1 cellular context compared by ENCODE assay signal in the genomic region with DNA sequence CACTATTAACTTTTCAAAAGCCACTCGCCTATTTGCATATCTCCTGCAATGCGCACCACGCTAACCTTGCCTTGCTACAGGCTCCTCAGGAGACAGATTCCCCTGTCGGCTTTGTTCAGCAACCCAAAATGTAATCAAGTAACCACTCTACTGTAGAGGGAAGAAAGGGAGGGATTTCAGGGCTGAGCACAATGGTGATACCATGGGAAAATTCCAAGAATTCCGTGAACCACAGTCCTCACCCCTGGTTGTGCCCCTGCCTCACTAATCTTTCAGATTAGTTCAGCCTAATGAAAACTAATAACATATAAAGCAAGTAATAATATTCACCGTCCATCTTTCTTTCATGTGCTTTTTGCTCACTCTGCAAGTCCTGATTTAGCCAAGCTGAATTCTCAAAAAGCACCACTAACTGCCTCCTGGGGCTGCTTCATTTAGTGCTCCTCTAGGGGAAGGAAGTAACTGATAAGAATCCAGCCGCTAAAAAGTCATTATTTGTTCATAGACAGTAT.
TF ChIP-seq lines count a peak whose summit lies in the region.

No MANE protein-coding gene starts in this region.

TF ChIP-seq in H1, 55 proteins besides CTCF, POLR2A, EP300 and RAD21:
- TF ChIP-seq CBX8 (IDR thresholded peaks at IDR 0.05; ENCODE audit: borderline replicate concordance, low read depth, low read length) (no peak), CEBPB (IDR thresholded peaks at IDR 0.05; ENCODE audit: low read depth, low read length) (no peak), MAFK (IDR thresholded peaks at IDR 0.05; ENCODE audit: low read depth, low read length) (no peak), RXRA (IDR thresholded peaks at IDR 0.05; ENCODE audit: insufficient read depth, low read depth, low read length) (no peak), BACH1 (IDR thresholded peaks at IDR 0.05; ENCODE audit: low read length) (no peak), TEAD4 (IDR thresholded peaks at IDR 0.05; ENCODE audit: low read depth, low read length) (peak; percentile 99), FOSL1 (IDR thresholded peaks at IDR 0.05; ENCODE audit: insufficient read depth, low read depth, low read length) (no peak), SRF (IDR thresholded peaks at IDR 0.05; ENCODE audit: low read depth, low read length) (0 out of 2 replicates have a peak, but pooled peaks have one; percentile 4), SAP30 (IDR thresholded peaks at IDR 0.05; ENCODE audit: insufficient read depth, insufficient replicate concordance, low read length) (no peak), ASH2L (IDR thresholded peaks at IDR 0.05; ENCODE audit: low read length) (peak; percentile 26), TBP (IDR thresholded peaks at IDR 0.05; ENCODE audit: low read depth, low read length) (no peak; the same call in 1 of the 2 replicates), HDAC2 (IDR thresholded peaks at IDR 0.05; ENCODE audit: borderline replicate concordance in 1 of 2, low read depth in 2 of 2, low read length in 2 of 2) (peak; percentile 64 to 90; a peak in 2 of 4 replicates), ZNF274 (IDR thresholded peaks at IDR 0.05; ENCODE audit: borderline replicate concordance, extremely low read depth, low read length) (no peak), GABPA (IDR thresholded peaks at IDR 0.05; ENCODE audit: borderline replicate concordance, insufficient read depth, low read length) (no peak), SIN3A (conservative IDR thresholded peaks at IDR 0.05 in 1 of 2, IDR thresholded peaks at IDR 0.05 in 1 of 2; ENCODE audit: low read depth in 1 of 2, low read length in 2 of 2) (no peak), RNF2 (IDR thresholded peaks at IDR 0.05; ENCODE audit: borderline replicate concordance, low read depth, low read length, missing control alignments, poor library complexity, severe bottlenecking) (no peak), BCL11A (IDR thresholded peaks at IDR 0.05; ENCODE audit: low read depth in 2 of 2, low read length in 2 of 2) (peak in 1 of 2 experiments; percentile 42), RBBP5 (IDR thresholded peaks at IDR 0.05; ENCODE audit: borderline replicate concordance, low read depth, low read length) (peak; percentile 50; the same call in 1 of the 2 replicates), TAF1 (IDR thresholded peaks at IDR 0.05; ENCODE audit: low read depth, low read length) (peak; percentile 61; the same call in 1 of the 2 replicates), CHD1 (IDR thresholded peaks at IDR 0.05; ENCODE audit: low read depth, low read length) (no peak), SP1 (IDR thresholded peaks at IDR 0.05; ENCODE audit: low read depth, low read length) (peak; percentile 80), TCF12 (IDR thresholded peaks at IDR 0.05; ENCODE audit: low read depth, low read length) (0 out of 2 replicates have a peak, but pooled peaks have one; percentile 58), NANOG (IDR thresholded peaks at IDR 0.05; ENCODE audit: insufficient read depth, low read depth, low read length, poor library complexity, severe bottlenecking) (peak; percentile 27), YY1 (IDR thresholded peaks at IDR 0.05; ENCODE audit: low read depth, low read length) (peak; percentile 66), SP4 (IDR thresholded peaks at IDR 0.05; ENCODE audit: low read length) (no peak; the same call in 1 of the 2 replicates), TAF7 (optimal IDR thresholded peaks at IDR 0.05; ENCODE audit: borderline replicate concordance, low read depth, low read length) (no peak), CHD2 (IDR thresholded peaks at IDR 0.05; ENCODE audit: low read length) (no peak)
- TF ChIP-seq, protein P1, sequence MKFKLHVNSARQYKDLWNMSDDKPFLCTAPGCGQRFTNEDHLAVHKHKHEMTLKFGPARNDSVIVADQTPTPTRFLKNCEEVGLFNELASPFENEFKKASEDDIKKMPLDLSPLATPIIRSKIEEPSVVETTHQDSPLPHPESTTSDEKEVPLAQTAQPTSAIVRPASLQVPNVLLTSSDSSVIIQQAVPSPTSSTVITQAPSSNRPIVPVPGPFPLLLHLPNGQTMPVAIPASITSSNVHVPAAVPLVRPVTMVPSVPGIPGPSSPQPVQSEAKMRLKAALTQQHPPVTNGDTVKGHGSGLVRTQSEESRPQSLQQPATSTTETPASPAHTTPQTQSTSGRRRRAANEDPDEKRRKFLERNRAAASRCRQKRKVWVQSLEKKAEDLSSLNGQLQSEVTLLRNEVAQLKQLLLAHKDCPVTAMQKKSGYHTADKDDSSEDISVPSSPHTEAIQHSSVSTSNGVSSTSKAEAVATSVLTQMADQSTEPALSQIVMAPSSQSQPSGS (IDR thresholded peaks at IDR 0.05; ENCODE audit: low read length): peak; percentile 63; the same call in 1 of the 2 replicates
- TF ChIP-seq, protein P2, sequence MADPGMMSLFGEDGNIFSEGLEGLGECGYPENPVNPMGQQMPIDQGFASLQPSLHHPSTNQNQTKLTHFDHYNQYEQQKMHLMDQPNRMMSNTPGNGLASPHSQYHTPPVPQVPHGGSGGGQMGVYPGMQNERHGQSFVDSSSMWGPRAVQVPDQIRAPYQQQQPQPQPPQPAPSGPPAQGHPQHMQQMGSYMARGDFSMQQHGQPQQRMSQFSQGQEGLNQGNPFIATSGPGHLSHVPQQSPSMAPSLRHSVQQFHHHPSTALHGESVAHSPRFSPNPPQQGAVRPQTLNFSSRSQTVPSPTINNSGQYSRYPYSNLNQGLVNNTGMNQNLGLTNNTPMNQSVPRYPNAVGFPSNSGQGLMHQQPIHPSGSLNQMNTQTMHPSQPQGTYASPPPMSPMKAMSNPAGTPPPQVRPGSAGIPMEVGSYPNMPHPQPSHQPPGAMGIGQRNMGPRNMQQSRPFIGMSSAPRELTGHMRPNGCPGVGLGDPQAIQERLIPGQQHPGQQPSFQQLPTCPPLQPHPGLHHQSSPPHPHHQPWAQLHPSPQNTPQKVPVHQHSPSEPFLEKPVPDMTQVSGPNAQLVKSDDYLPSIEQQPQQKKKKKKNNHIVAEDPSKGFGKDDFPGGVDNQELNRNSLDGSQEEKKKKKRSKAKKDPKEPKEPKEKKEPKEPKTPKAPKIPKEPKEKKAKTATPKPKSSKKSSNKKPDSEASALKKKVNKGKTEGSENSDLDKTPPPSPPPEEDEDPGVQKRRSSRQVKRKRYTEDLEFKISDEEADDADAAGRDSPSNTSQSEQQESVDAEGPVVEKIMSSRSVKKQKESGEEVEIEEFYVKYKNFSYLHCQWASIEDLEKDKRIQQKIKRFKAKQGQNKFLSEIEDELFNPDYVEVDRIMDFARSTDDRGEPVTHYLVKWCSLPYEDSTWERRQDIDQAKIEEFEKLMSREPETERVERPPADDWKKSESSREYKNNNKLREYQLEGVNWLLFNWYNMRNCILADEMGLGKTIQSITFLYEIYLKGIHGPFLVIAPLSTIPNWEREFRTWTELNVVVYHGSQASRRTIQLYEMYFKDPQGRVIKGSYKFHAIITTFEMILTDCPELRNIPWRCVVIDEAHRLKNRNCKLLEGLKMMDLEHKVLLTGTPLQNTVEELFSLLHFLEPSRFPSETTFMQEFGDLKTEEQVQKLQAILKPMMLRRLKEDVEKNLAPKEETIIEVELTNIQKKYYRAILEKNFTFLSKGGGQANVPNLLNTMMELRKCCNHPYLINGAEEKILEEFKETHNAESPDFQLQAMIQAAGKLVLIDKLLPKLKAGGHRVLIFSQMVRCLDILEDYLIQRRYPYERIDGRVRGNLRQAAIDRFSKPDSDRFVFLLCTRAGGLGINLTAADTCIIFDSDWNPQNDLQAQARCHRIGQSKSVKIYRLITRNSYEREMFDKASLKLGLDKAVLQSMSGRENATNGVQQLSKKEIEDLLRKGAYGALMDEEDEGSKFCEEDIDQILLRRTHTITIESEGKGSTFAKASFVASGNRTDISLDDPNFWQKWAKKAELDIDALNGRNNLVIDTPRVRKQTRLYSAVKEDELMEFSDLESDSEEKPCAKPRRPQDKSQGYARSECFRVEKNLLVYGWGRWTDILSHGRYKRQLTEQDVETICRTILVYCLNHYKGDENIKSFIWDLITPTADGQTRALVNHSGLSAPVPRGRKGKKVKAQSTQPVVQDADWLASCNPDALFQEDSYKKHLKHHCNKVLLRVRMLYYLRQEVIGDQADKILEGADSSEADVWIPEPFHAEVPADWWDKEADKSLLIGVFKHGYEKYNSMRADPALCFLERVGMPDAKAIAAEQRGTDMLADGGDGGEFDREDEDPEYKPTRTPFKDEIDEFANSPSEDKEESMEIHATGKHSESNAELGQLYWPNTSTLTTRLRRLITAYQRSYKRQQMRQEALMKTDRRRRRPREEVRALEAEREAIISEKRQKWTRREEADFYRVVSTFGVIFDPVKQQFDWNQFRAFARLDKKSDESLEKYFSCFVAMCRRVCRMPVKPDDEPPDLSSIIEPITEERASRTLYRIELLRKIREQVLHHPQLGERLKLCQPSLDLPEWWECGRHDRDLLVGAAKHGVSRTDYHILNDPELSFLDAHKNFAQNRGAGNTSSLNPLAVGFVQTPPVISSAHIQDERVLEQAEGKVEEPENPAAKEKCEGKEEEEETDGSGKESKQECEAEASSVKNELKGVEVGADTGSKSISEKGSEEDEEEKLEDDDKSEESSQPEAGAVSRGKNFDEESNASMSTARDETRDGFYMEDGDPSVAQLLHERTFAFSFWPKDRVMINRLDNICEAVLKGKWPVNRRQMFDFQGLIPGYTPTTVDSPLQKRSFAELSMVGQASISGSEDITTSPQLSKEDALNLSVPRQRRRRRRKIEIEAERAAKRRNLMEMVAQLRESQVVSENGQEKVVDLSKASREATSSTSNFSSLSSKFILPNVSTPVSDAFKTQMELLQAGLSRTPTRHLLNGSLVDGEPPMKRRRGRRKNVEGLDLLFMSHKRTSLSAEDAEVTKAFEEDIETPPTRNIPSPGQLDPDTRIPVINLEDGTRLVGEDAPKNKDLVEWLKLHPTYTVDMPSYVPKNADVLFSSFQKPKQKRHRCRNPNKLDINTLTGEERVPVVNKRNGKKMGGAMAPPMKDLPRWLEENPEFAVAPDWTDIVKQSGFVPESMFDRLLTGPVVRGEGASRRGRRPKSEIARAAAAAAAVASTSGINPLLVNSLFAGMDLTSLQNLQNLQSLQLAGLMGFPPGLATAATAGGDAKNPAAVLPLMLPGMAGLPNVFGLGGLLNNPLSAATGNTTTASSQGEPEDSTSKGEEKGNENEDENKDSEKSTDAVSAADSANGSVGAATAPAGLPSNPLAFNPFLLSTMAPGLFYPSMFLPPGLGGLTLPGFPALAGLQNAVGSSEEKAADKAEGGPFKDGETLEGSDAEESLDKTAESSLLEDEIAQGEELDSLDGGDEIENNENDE (IDR thresholded peaks at IDR 0.05; ENCODE audit: insufficient replicate concordance, low read length): no peak
